Comparison of ENCODE assay signal across 9 cellular contexts in genomic region chr5:72107874-72108199, GRCh38. TPM values are rescaled to one million over a fixed set of nuclear protein-coding genes. Genes with fewer than 3 reads are reported as not detected.
DNase-seq lines count a peak whose midpoint lies in the region; ATAC-seq, FAIRE-seq and TF ChIP-seq lines count a peak whose summit lies in the region.
"Had no signal": no experiment of that assay in that cellular context is flagged by ENCODE, and none has a peak within 500 bp of the region (broad histone marks: within the 10 kb centered on the region; RNA-seq: fewer than 3 reads in every experiment).

No MANE protein-coding gene starts in this region.

- peaks cover 13% of the 10 kb centered on the region for H3K4me1 Mint-ChIP-seq in CD8-positive, alpha-beta T cell (ENCODE audit: low read depth)

- H3K36me3 ChIP-seq in HCT116 (ENCODE audit: control insufficient read depth in 1 of 2, insufficient read depth in 2 of 2, low read length in 2 of 2) (no peaks in the 10 kb centered on the region; a peak in 1 of 4 replicates), WERI-Rb-1 (peaks cover 48% of the 10 kb centered on the region)
- no peaks in the 10 kb centered on the region for H3K36me3 ChIP-seq in CD8-positive, alpha-beta T cell (ENCODE audit: insufficient read depth, low read length)

- H3K79me2 ChIP-seq in HCT116 (ENCODE audit: insufficient read depth, low read length) = no peaks in the 10 kb centered on the region

- intact Hi-C loops in HCT116 (cut with micrococcal nuclease) = no loop called here
- intact Hi-C loops in Right ventricle myocardium superior (cut with DNase I) = loop anchor here (5.0 kb wide), 1 partner anchor 326 kb away; no protein-coding TSS in a partner anchor
- intact Hi-C loops in CD8-positive, alpha-beta T cell (cut with DNase I, micrococcal nuclease) = no loop called here

- no peak for TF ChIP-seq RAD21 in HCT116 (IDR thresholded peaks at IDR 0.05; ENCODE audit: low read depth)

- no peaks in the 10 kb centered on the region for H4K20me1 ChIP-seq in HCT116 (ENCODE audit: insufficient read depth)

- H3K27me3 Mint-ChIP-seq in CD8-positive, alpha-beta T cell (ENCODE audit: low read depth) = peaks cover 44% of the 10 kb centered on the region

- no peak for FAIRE-seq in D721Med (lab: Jason Lieb, UNC)
- FAIRE-seq: islet of Langerhans had no signal

- ATAC-seq in HCT116 (peak; percentile 54), Right ventricle myocardium superior (ENCODE audit: poor library complexity) (peak; percentile 36), HG02763 (IDR thresholded peaks at IDR 0.05; ENCODE audit: unreplicated experiment) (no peak)
- ATAC-seq in CD8-positive, alpha-beta T cell = no peak

- TF ChIP-seq CTCF in HCT116 (IDR thresholded peaks at IDR 0.05 in 2 of 3, conservative IDR thresholded peaks at IDR 0.05 in 1 of 3; ENCODE audit: borderline replicate concordance in 1 of 3, insufficient read depth in 1 of 3, low read depth in 2 of 3, low read length in 2 of 3) = no peak
- no peak for TF ChIP-seq CTCF in WERI-Rb-1 (IDR thresholded peaks at IDR 0.05; ENCODE audit: low read depth, low read length)
- no peak for TF ChIP-seq CTCF in CD8-positive, alpha-beta T cell (IDR thresholded peaks at IDR 0.05)
- TF ChIP-seq CTCF in D721Med (IDR thresholded peaks at IDR 0.05; ENCODE audit: insufficient read depth, missing control alignments) = no peak

- POLR2A ChIA-PET in HCT116 (lab: Charles Lee) = no interaction called here
- POLR2A ChIA-PET in CD8-positive, alpha-beta T cell (lab: Charles Lee) = no interaction called here

- H3K9me3 ChIP-seq in HCT116 (ENCODE audit: control insufficient read depth in 1 of 2, insufficient read depth in 1 of 2, low read depth in 1 of 2, low read length in 2 of 2) (no peaks in the 10 kb centered on the region), WERI-Rb-1 (ENCODE audit: severe bottlenecking) (no peaks in the 10 kb centered on the region)
- H3K9me3 ChIP-seq in CD8-positive, alpha-beta T cell (ENCODE audit: low read length) = no peaks in the 10 kb centered on the region

- BruUV-seq in HCT116 (replicated peaks; lab: Mats Ljungman, UMichigan) = no TSS peak

- H3K9ac ChIP-seq in HCT116 (ENCODE audit: low read length) = peak overlapping the region; percentile 25; the same call in 1 of the 2 replicates

- peak overlapping the region; percentile 52 to 58 for H3K4me3 ChIP-seq in HCT116 (replicated peaks in 1 of 2; ENCODE audit: low read depth in 1 of 2, low read length in 2 of 2)
- H3K4me3 ChIP-seq in WERI-Rb-1 (ENCODE audit: low read depth, low read length) = peak overlapping the region; percentile 100
- H3K4me3 ChIP-seq in CD8-positive, alpha-beta T cell (ENCODE audit: low read depth, low read length) = no peak overlapping the region

- no peak overlapping the region for H3K4me3 Mint-ChIP-seq in CD8-positive, alpha-beta T cell

- RAD21 ChIA-PET in HCT116 (lab: Charles Lee; ENCODE audit: low non-redundant PET in 1 of 2, low total read pairs in 2 of 2, uncharacterized antibody in 2 of 2, unreplicated experiment in 2 of 2) = no interaction called here

- H3K4me2 ChIP-seq in HCT116 (ENCODE audit: low read length) = peak overlapping the region; percentile 76

- H3K9me3 Mint-ChIP-seq in CD8-positive, alpha-beta T cell = no peaks in the 10 kb centered on the region

- DNase-seq in AG20443 (ENCODE audit: low spot score) (peak; percentile 19), HCT116 (ENCODE audit: low read depth, low spot score) (no peak), WERI-Rb-1 (peak; percentile 42), Right ventricle myocardium superior (peak; percentile 38), retina (peak; percentile 86), D721Med (ENCODE audit: insufficient read length, low spot score) (no peak)
- no peak for DNase-seq in CD8-positive, alpha-beta T cell

- H3K36me3 Mint-ChIP-seq in CD8-positive, alpha-beta T cell = no peaks in the 10 kb centered on the region

- H3K9me2 ChIP-seq in HCT116 (ENCODE audit: insufficient read depth) = no peaks in the 10 kb centered on the region

- peaks cover 0 to 11% of the 10 kb centered on the region in 2 experiments; a peak in 1 of 4 replicates for H3K4me1 ChIP-seq in HCT116 (ENCODE audit: control insufficient read depth in 1 of 2, insufficient read depth in 2 of 2, low read length in 2 of 2)
- peaks cover 4% of the 10 kb centered on the region for H3K4me1 ChIP-seq in CD8-positive, alpha-beta T cell (ENCODE audit: insufficient read depth, low read length)

- CTCF ChIA-PET in HCT116 (lab: Charles Lee) = no interaction called here
- CTCF ChIA-PET in CD8-positive, alpha-beta T cell (lab: Charles Lee) = no interaction called here

- H3K27me3 ChIP-seq in HCT116 (ENCODE audit: insufficient read depth, low read length) = no peaks in the 10 kb centered on the region
- H3K27me3 ChIP-seq in WERI-Rb-1 (ENCODE audit: insufficient read depth, low read depth, severe bottlenecking) = no peaks in the 10 kb centered on the region
- H3K27me3 ChIP-seq in CD8-positive, alpha-beta T cell (ENCODE audit: insufficient read depth, low read length) = peaks cover 2% of the 10 kb centered on the region

- peak overlapping the region; percentile 33; the same call in 1 of the 2 replicates for H3K27ac ChIP-seq in HCT116 (ENCODE audit: low read depth, low read length)
- H3K27ac ChIP-seq in WERI-Rb-1 = peak overlapping the region; percentile 88
- no peak overlapping the region for H3K27ac ChIP-seq in CD8-positive, alpha-beta T cell (ENCODE audit: low read depth, low read length)

- no peak for TF ChIP-seq POLR2A in HCT116 (IDR thresholded peaks at IDR 0.05; ENCODE audit: borderline replicate concordance, extremely low read depth, insufficient read depth, insufficient read length)

- H3K27ac Mint-ChIP-seq in CD8-positive, alpha-beta T cell = no peak overlapping the region

- H2AFZ ChIP-seq in HCT116 (ENCODE audit: low read depth, low read length, poor library complexity, severe bottlenecking) = no peak overlapping the region

TF ChIP-seq in HCT116, 20 proteins besides CTCF, POLR2A, EP300 and RAD21:
- TF ChIP-seq EGR1 (IDR thresholded peaks at IDR 0.05; ENCODE audit: low read depth) (no peak), CBX3 (IDR thresholded peaks at IDR 0.05; ENCODE audit: low read depth) (no peak), ZNF274 (IDR thresholded peaks at IDR 0.05; ENCODE audit: low read depth, low read length) (no peak), EZH2phosphoT487 (IDR thresholded peaks at IDR 0.05; ENCODE audit: borderline replicate concordance) (no peak), ATF3 (IDR thresholded peaks at IDR 0.05) (no peak), JUND (IDR thresholded peaks at IDR 0.05) (no peak), SRF (IDR thresholded peaks at IDR 0.05; ENCODE audit: low read depth) (no peak), SP1 (IDR thresholded peaks at IDR 0.05; ENCODE audit: low read depth) (no peak), REST (IDR thresholded peaks at IDR 0.05; ENCODE audit: low read depth) (no peak), EZH2 (IDR thresholded peaks at IDR 0.05) (no peak), FOSL1 (IDR thresholded peaks at IDR 0.05; ENCODE audit: low read depth) (no peak), ZBTB33 (IDR thresholded peaks at IDR 0.05; ENCODE audit: extremely low read depth, insufficient replicate concordance, low read length) (no peak), SIN3A (IDR thresholded peaks at IDR 0.05; ENCODE audit: low read depth) (no peak), ZFX (IDR thresholded peaks at IDR 0.05) (no peak), CEBPB (IDR thresholded peaks at IDR 0.05; ENCODE audit: low read depth) (no peak)

RNA-seq across cellular contexts. Expression of gene MAP1B, which starts 0.6 kb away (rescaled TPM):
- total RNA-seq in HCT116 (2021; ENCODE audit: unreplicated experiment) = 8.9 TPM
- 5.7 and 8.1 TPM in 2 replicates for polyA plus RNA-seq in HCT116 (2012)
- 49.7 TPM for total RNA-seq in Right ventricle myocardium superior
- total RNA-seq in CD8-positive, alpha-beta T cell = under 1 TPM; 0.05 to 0.08 TPM

Comparison
In these comparisons a context has a peak if more than half of its experiments do, and no peak if none do; other contexts are left out.
1. DNase-seq: peak in AG20443 (single experiment), WERI-Rb-1 (single experiment), Right ventricle myocardium superior (single experiment) and retina (single experiment); none in HCT116 (single experiment), CD8-positive, alpha-beta T cell (0 of 7) and D721Med (single experiment).
2. ATAC-seq: peak in HCT116 (single experiment) and Right ventricle myocardium superior (single experiment); none in CD8-positive, alpha-beta T cell (single experiment) and HG02763 (single experiment).